1 cellular context compared by ENCODE assay signal in genomic region chr1:6475381-6476133, GRCh38.
TF ChIP-seq lines count a peak whose summit lies in the region.

No MANE protein-coding gene starts in this region.

TF ChIP-seq in K562, 482 proteins besides CTCF, POLR2A, EP300 and RAD21 (continues in another document):
- 0 out of 2 replicates have a peak, but pooled peaks have one; percentile 21 for TF ChIP-seq L3MBTL2 (IDR thresholded peaks at IDR 0.05)
- peak in 1 of 2 experiments; percentile 56; a peak in 1 of 4 replicates for TF ChIP-seq MAZ (CRISPR knock-in tag; conservative IDR thresholded peaks at IDR 0.05 in 1 of 2, IDR thresholded peaks at IDR 0.05 in 1 of 2)
- no peak for TF ChIP-seq MIER1 (IDR thresholded peaks at IDR 0.05; ENCODE audit: low read depth)
- TF ChIP-seq STAG1 (CRISPR knock-in tag; IDR thresholded peaks at IDR 0.05; ENCODE audit: borderline replicate concordance): 0 out of 2 replicates have a peak, but pooled peaks have one; percentile 33
- peak; percentile 90 for TF ChIP-seq SAFB (IDR thresholded peaks at IDR 0.05; ENCODE audit: borderline replicate concordance, low read depth, low read length)
- TF ChIP-seq ARID2 (IDR thresholded peaks at IDR 0.05): no peak
- TF ChIP-seq SRSF7 (optimal IDR thresholded peaks at IDR 0.05; ENCODE audit: low read depth, low read length): no peak
- TF ChIP-seq HDAC1 (IDR thresholded peaks at IDR 0.05): peak in 1 of 2 experiments; percentile 34; a peak in 1 of 4 replicates
- TF ChIP-seq ARID3B (CRISPR knock-in tag; IDR thresholded peaks at IDR 0.05; ENCODE audit: borderline replicate concordance): no peak
- no peak for TF ChIP-seq POLR3A (IDR thresholded peaks at IDR 0.05; ENCODE audit: borderline replicate concordance, extremely low read depth, insufficient read depth, insufficient read length)
- no peak for TF ChIP-seq SREBF2 (CRISPR knock-in tag; IDR thresholded peaks at IDR 0.05)
- TF ChIP-seq RBBP5 (IDR thresholded peaks at IDR 0.05; ENCODE audit: borderline replicate concordance, insufficient read depth, low read length, poor library complexity, severe bottlenecking): no peak
- TF ChIP-seq POU5F1 (IDR thresholded peaks at IDR 0.05; ENCODE audit: borderline replicate concordance, low read depth, low read length, partially characterized antibody): no peak
- 0 out of 2 replicates have a peak, but pooled peaks have one; percentile 9 for TF ChIP-seq MITF (IDR thresholded peaks at IDR 0.05)
- TF ChIP-seq ATF7 (IDR thresholded peaks at IDR 0.05): 0 out of 2 replicates have a peak, but pooled peaks have one; percentile 10
- peak; percentile 57 for TF ChIP-seq KLF16 (IDR thresholded peaks at IDR 0.05)
- peak; percentile 52; the same call in 1 of the 2 replicates for TF ChIP-seq EGR1 (conservative IDR thresholded peaks at IDR 0.05)
- TF ChIP-seq RFX1 (IDR thresholded peaks at IDR 0.05): no peak
- TF ChIP-seq HNRNPUL1 (IDR thresholded peaks at IDR 0.05; ENCODE audit: low read length): no peak
- TF ChIP-seq FOXK2 (conservative IDR thresholded peaks at IDR 0.05 in 1 of 2, IDR thresholded peaks at IDR 0.05 in 1 of 2; ENCODE audit: low read depth in 2 of 2): no peak
- TF ChIP-seq ETS1 (conservative IDR thresholded peaks at IDR 0.05; ENCODE audit: control insufficient read depth, low read depth, low read length): no peak
- peak; percentile 75 for TF ChIP-seq SMC3 (conservative IDR thresholded peaks at IDR 0.05; ENCODE audit: insufficient read depth, low read depth, low read length)
- no peak for TF ChIP-seq ZNF274 (IDR thresholded peaks at IDR 0.05; ENCODE audit: borderline replicate concordance, low read depth, low read length)
- no peak for TF ChIP-seq EP400 (IDR thresholded peaks at IDR 0.05)
- TF ChIP-seq ZEB2 (IDR thresholded peaks at IDR 0.05): peak; percentile 44; the same call in 1 of the 2 replicates
- TF ChIP-seq TBP (optimal IDR thresholded peaks at IDR 0.05; ENCODE audit: low read depth, low read length): peak; percentile 46
- no peak for TF ChIP-seq KDM1A (IDR thresholded peaks at IDR 0.05)
- TF ChIP-seq PTBP1 (IDR thresholded peaks at IDR 0.05; ENCODE audit: low read depth, low read length): no peak
- no peak for TF ChIP-seq CGGBP1 (CRISPR knock-in tag; IDR thresholded peaks at IDR 0.05)
- no peak for TF ChIP-seq MCM2 (IDR thresholded peaks at IDR 0.05; ENCODE audit: low read depth)
- no peak for TF ChIP-seq NELFE (IDR thresholded peaks at IDR 0.05; ENCODE audit: insufficient read depth, insufficient read length)
- no peak for TF ChIP-seq ARID3A (IDR thresholded peaks at IDR 0.05; ENCODE audit: borderline replicate concordance, low read depth, low read length)
- peak; percentile 63 for TF ChIP-seq PRDM10 (IDR thresholded peaks at IDR 0.05; ENCODE audit: partially characterized antibody)
- peak; percentile 18; the same call in 1 of the 2 replicates for TF ChIP-seq ARID4B (CRISPR knock-in tag; IDR thresholded peaks at IDR 0.05)
- no peak for TF ChIP-seq ATF3 (IDR thresholded peaks at IDR 0.05)
- peak; percentile 38; the same call in 1 of the 2 replicates for TF ChIP-seq ATF3 (CRISPR knock-in tag; conservative IDR thresholded peaks at IDR 0.05)
- peak; percentile 11; the same call in 1 of the 2 replicates for TF ChIP-seq REST (CRISPR knock-in tag; IDR thresholded peaks at IDR 0.05; ENCODE audit: low read depth)
- TF ChIP-seq CREM (IDR thresholded peaks at IDR 0.05; ENCODE audit: low read depth): no peak
